33 cellular contexts compared by ENCODE assay signal in the genomic region with DNA sequence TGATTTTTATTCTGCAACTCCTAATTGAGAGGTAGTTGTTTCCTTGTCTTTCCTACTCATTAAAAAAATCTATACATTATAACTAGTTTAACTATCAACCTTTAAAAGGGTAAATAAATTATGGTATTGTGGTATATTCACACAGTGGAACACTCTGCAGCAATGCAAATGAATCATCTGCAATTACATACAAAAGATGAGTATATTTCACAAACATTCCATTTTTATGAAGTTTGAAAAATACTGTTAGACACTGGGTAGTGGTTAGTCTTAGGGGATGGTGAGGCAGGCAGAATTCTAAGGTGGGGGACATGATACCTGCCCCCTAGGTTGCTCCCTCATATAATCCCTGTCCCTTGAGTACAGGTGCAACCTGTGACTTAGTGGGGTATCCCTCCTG.
"Had no signal": no experiment of that assay in that cellular context is flagged by ENCODE, and none has a peak within 500 bp of the region (broad histone marks: within the 10 kb centered on the region; RNA-seq: fewer than 3 reads in every experiment).

No MANE protein-coding gene starts in this region.

- H3K9me3 ChIP-seq: body of pancreas, breast epithelium had no signal

- DNase-seq: activated CD4-positive, alpha-beta memory T cell treated with anti-CD3 and anti-CD28 coated beads, Interleukin-2, amount 10 ng/mL, durations not matched to agents 7 days and 5 days; activated CD4-positive, alpha-beta T cell treated with anti-CD3 and anti-CD28 coated beads for 1 hour; activated CD4-positive, alpha-beta T cell treated with anti-CD3 and anti-CD28 coated beads for 48 hours; activated CD4-positive, CD25-positive, alpha-beta regulatory T cell; activated CD8-positive, alpha-beta memory T cell treated with anti-CD3 and anti-CD28 coated beads for 24 hours; activated CD8-positive, alpha-beta memory T cell treated with anti-CD3 and anti-CD28 coated beads, Interleukin-2, amount 10 ng/mL, durations not matched to agents 7 days and 5 days; activated CD8-positive, alpha-beta memory T cell treated with anti-CD3 and anti-CD28 coated beads, Interleukin-2, amount 50 U/mL, for 48 hours; activated effector memory CD4-positive, alpha-beta T cell treated with Interleukin-2 at 50 U/mL for 16 hours; activated naive CD4-positive, alpha-beta T cell treated with anti-CD3 and anti-CD28 coated beads, Interleukin-2, amount 10 ng/mL, durations not matched to agents 7 days and 5 days; activated naive CD8-positive, alpha-beta T cell treated with anti-CD3 and anti-CD28 coated beads for 36 hours; activated T-cell treated with anti-CD3 and anti-CD28 coated beads, Interleukin-2, amount 50 U/mL, for 48 hours; body of pancreas; MM.1S; MV-4-11; NCI-H1092; NCI-H146; NCI-H187; NCI-H2029 treated with DMSO at 0.1 percent for 48 hours; NCI-H2107; NCI-H2171; NCI-H510A; NCI-H526; NCI-H748 treated with DMSO at 0.1 percent for 48 hours; NK-92 treated with Interleukin-12 subunit alpha and Interleukin-12 subunit beta, amount 100 ng/mL, for 24 hours; PC-9; SIG-M5; T1000; WERI-Rb-1 had no signal

- ATAC-seq: activated CD8-positive, alpha-beta memory T cell treated with anti-CD3 and anti-CD28 coated beads, Interleukin-2, amount 10 ng/mL, durations not matched to agents 7 days and 5 days; body of pancreas; Right ventricle myocardium inferior had no signal

- H3K36me3 ChIP-seq: breast epithelium, WERI-Rb-1 had no signal

- H3K4me2 ChIP-seq: KMS-11, PC-9 had no signal

- H3K4me1 Mint-ChIP-seq: activated CD4-positive, alpha-beta memory T cell treated with anti-CD3 and anti-CD28 coated beads, Interleukin-2, amount 10 ng/mL, durations not matched to agents 7 days and 5 days; activated CD8-positive, alpha-beta memory T cell treated with anti-CD3 and anti-CD28 coated beads, Interleukin-2, amount 10 ng/mL, durations not matched to agents 7 days and 5 days; activated naive CD4-positive, alpha-beta T cell treated with anti-CD3 and anti-CD28 coated beads, Interleukin-2, amount 10 ng/mL, durations not matched to agents 7 days and 5 days; activated naive CD8-positive, alpha-beta T cell treated with anti-CD3 and anti-CD28 coated beads for 36 hours; central memory CD8-positive, alpha-beta T cell had no signal

- H3K4me3 ChIP-seq: body of pancreas, breast epithelium, PC-9 had no signal

- H3K4me1 ChIP-seq: body of pancreas, breast epithelium had no signal

- H3K27ac ChIP-seq: body of pancreas, breast epithelium, KMS-11, PC-9, RWPE1, WERI-Rb-1 had no signal

- H3K9ac ChIP-seq: KMS-11 had no signal

- H3K4me3 Mint-ChIP-seq: activated CD4-positive, alpha-beta memory T cell treated with anti-CD3 and anti-CD28 coated beads, Interleukin-2, amount 10 ng/mL, durations not matched to agents 7 days and 5 days; activated CD8-positive, alpha-beta memory T cell treated with anti-CD3 and anti-CD28 coated beads, Interleukin-2, amount 10 ng/mL, durations not matched to agents 7 days and 5 days; activated naive CD4-positive, alpha-beta T cell treated with anti-CD3 and anti-CD28 coated beads, Interleukin-2, amount 10 ng/mL, durations not matched to agents 7 days and 5 days; activated naive CD8-positive, alpha-beta T cell treated with anti-CD3 and anti-CD28 coated beads for 36 hours; central memory CD8-positive, alpha-beta T cell had no signal

- H3K27ac Mint-ChIP-seq: activated CD4-positive, alpha-beta memory T cell treated with anti-CD3 and anti-CD28 coated beads, Interleukin-2, amount 10 ng/mL, durations not matched to agents 7 days and 5 days; activated CD8-positive, alpha-beta memory T cell treated with anti-CD3 and anti-CD28 coated beads, Interleukin-2, amount 10 ng/mL, durations not matched to agents 7 days and 5 days; activated naive CD4-positive, alpha-beta T cell treated with anti-CD3 and anti-CD28 coated beads, Interleukin-2, amount 10 ng/mL, durations not matched to agents 7 days and 5 days; activated naive CD8-positive, alpha-beta T cell treated with anti-CD3 and anti-CD28 coated beads for 36 hours had no signal

- H3K27me3 ChIP-seq: body of pancreas, breast epithelium had no signal

- H3K36me3 Mint-ChIP-seq: activated CD8-positive, alpha-beta memory T cell treated with anti-CD3 and anti-CD28 coated beads, Interleukin-2, amount 10 ng/mL, durations not matched to agents 7 days and 5 days; activated naive CD4-positive, alpha-beta T cell treated with anti-CD3 and anti-CD28 coated beads, Interleukin-2, amount 10 ng/mL, durations not matched to agents 7 days and 5 days; activated naive CD8-positive, alpha-beta T cell treated with anti-CD3 and anti-CD28 coated beads for 36 hours had no signal

- H3K9me3 Mint-ChIP-seq: activated CD4-positive, alpha-beta memory T cell treated with anti-CD3 and anti-CD28 coated beads, Interleukin-2, amount 10 ng/mL, durations not matched to agents 7 days and 5 days; activated naive CD4-positive, alpha-beta T cell treated with anti-CD3 and anti-CD28 coated beads, Interleukin-2, amount 10 ng/mL, durations not matched to agents 7 days and 5 days; activated naive CD8-positive, alpha-beta T cell treated with anti-CD3 and anti-CD28 coated beads for 36 hours; central memory CD8-positive, alpha-beta T cell had no signal

- H3K27me3 Mint-ChIP-seq: activated CD4-positive, alpha-beta memory T cell treated with anti-CD3 and anti-CD28 coated beads, Interleukin-2, amount 10 ng/mL, durations not matched to agents 7 days and 5 days; activated CD8-positive, alpha-beta memory T cell treated with anti-CD3 and anti-CD28 coated beads, Interleukin-2, amount 10 ng/mL, durations not matched to agents 7 days and 5 days; activated naive CD4-positive, alpha-beta T cell treated with anti-CD3 and anti-CD28 coated beads, Interleukin-2, amount 10 ng/mL, durations not matched to agents 7 days and 5 days; activated naive CD8-positive, alpha-beta T cell treated with anti-CD3 and anti-CD28 coated beads for 36 hours; central memory CD8-positive, alpha-beta T cell had no signal

- H2AFZ ChIP-seq: PC-9 had no signal
